Comparison of ENCODE assay signal across 8 cellular contexts in genomic region chr10:101354584-101355070, GRCh38. TPM values are rescaled to one million over a fixed set of nuclear protein-coding genes. Genes with fewer than 3 reads are reported as not detected.
DNase-seq lines count a peak whose midpoint lies in the region; ATAC-seq, FAIRE-seq and TF ChIP-seq lines count a peak whose summit lies in the region.

No MANE protein-coding gene starts in this region.

- 1 to 4% methylated on average over 9 of the region's 9 CpGs for WGBS in upper lobe of left lung, 2 donors

- no peak for TF ChIP-seq POLR2A in upper lobe of left lung (IDR thresholded peaks at IDR 0.05)

- H3K9me3 ChIP-seq in lower lobe of right lung, result no peaks in the 10 kb centered on the region
- H3K9me3 ChIP-seq in upper lobe of left lung, result no peaks in the 10 kb centered on the region

- intact Hi-C loops in lower lobe of right lung (cut with DNase I), result no loop called here

- H3K4me1 ChIP-seq in lower lobe of right lung (peaks cover 9% of the 10 kb centered on the region), upper lobe of left lung (peaks cover 6 to 23% (median 10%) of the 10 kb centered on the region in 4 donors)

- no peak for TF ChIP-seq CTCF in bronchial epithelial cell (IDR thresholded peaks at IDR 0.05; ENCODE audit: insufficient read depth, low read length, severe bottlenecking)
- no peak for TF ChIP-seq CTCF in lower lobe of right lung (IDR thresholded peaks at IDR 0.05)
- TF ChIP-seq CTCF in upper lobe of left lung (IDR thresholded peaks at IDR 0.05), result no peak

- H3K27me3 ChIP-seq in bronchial epithelial cell (ENCODE audit: control insufficient read depth, insufficient read depth, low read length) (no peaks in the 10 kb centered on the region), lower lobe of right lung (ENCODE audit: low read depth) (no peaks in the 10 kb centered on the region), upper lobe of left lung (no peaks in the 10 kb centered on the region)

- peak overlapping the region; percentile 72 for H3K4me3 ChIP-seq in Jurkat, Clone E6-1 (ENCODE audit: low read length)
- H3K4me3 ChIP-seq in bronchial epithelial cell (ENCODE audit: low read depth, low read length) (peak overlapping the region; percentile 70), lower lobe of right lung (peak overlapping the region; percentile 97), upper lobe of left lung (peak overlapping the region; percentile 62 to 96 (median 82))

- no peak for FAIRE-seq in bronchial epithelial cell (lab: Jason Lieb, UNC)

- DNase-seq in GF-D8 (lab: John Stamatoyannopoulos, UW) (peak; percentile 28), bronchial epithelial cell (ENCODE audit: low read depth) (peak; percentile 15), lower lobe of right lung (no peak), upper lobe of left lung (no peak), NCI-H446 treated with DMSO at 0.1 percent for 48 hours (lab: John Stamatoyannopoulos, UW) (no peak), NCI-H187 (lab: John Stamatoyannopoulos, UW) (no peak), SHP77 (lab: John Stamatoyannopoulos, UW) (no peak)
- DNase-seq in Jurkat, Clone E6-1 (ENCODE audit: low read depth, low spot score), result no peak

- TF ChIP-seq EP300 in upper lobe of left lung (IDR thresholded peaks at IDR 0.05), result no peak

- H3K36me3 ChIP-seq in bronchial epithelial cell (ENCODE audit: control insufficient read depth, insufficient read depth, low read length), result no peaks in the 10 kb centered on the region
- H3K36me3 ChIP-seq in lower lobe of right lung, result no peaks in the 10 kb centered on the region
- H3K36me3 ChIP-seq in upper lobe of left lung, result no peaks in the 10 kb centered on the region

- H3K27ac ChIP-seq in lower lobe of right lung (peak overlapping the region; percentile 86), upper lobe of left lung (peak overlapping the region; percentile 75 to 92 (median 85))

- ATAC-seq in lower lobe of right lung (peak; percentile 52 to 64), upper lobe of left lung (ENCODE audit: low FRiP score in 2 of 2) (peak; percentile 41 to 54)

RNA-seq across cellular contexts. Expression of gene BTRC, which starts 0.7 kb away (rescaled TPM):
- 12.9 TPM for polyA plus RNA-seq in Jurkat, Clone E6-1 (2012; ENCODE audit: insufficient read depth, insufficient read length)
- total RNA-seq in bronchial epithelial cell (6.8 and 9.7 TPM in 2 replicates), lower lobe of right lung (17.3 TPM), upper lobe of left lung (10 to 100 TPM in 4 of 6 donors, 1 to 10 TPM in 2; 8.5 to 21.0 (median 11.6) TPM)

Comparison
In these comparisons a context has a peak if more than half of its experiments do, and no peak if none do; other contexts are left out.
1. DNase-seq: peak in GF-D8 (single experiment) and bronchial epithelial cell (single experiment); none in Jurkat, Clone E6-1 (single experiment), lower lobe of right lung (single experiment), upper lobe of left lung (0 of 2), NCI-H446 treated with DMSO at 0.1 percent for 48 hours (single experiment), NCI-H187 (0 of 2) and SHP77 (0 of 2).
2. Peak in every context shown above with its lines, with median percentiles within 50 percentile points of each other: H3K4me3 ChIP-seq.